ENCODE assay signal across 23 cellular contexts in genomic region chr19:2003901-2004300, GRCh38. TPM values are rescaled to one million over a fixed set of nuclear protein-coding genes. Genes with fewer than 3 reads are reported as not detected.
DNase-seq lines count a peak whose midpoint lies in the region; ATAC-seq and TF ChIP-seq lines count a peak whose summit lies in the region.
"Had no signal": no experiment of that assay in that cellular context is flagged by ENCODE, and none has a peak within 500 bp of the region (broad histone marks: within the 10 kb centered on the region; RNA-seq: fewer than 3 reads in every experiment).

No MANE protein-coding gene starts in this region.

- no peak overlapping the region for H2BK12ac ChIP-seq in H9 (ENCODE audit: insufficient read length, low read depth, low read length)
- H2BK12ac ChIP-seq in neuronal stem cell (ENCODE audit: low read length) = no peak overlapping the region

- no peak overlapping the region for H4K8ac ChIP-seq in H9 (replicated peaks; ENCODE audit: insufficient read length, low read depth, low read length)
- no peak overlapping the region for H4K8ac ChIP-seq in neuronal stem cell (ENCODE audit: low read depth, low read length)

- no CpG with 5 or more reads among the region's 4 CpGs for WGBS in H9 (ENCODE audit: extremely low coverage, insufficient read length, low lambda C conversion rate)
- WGBS in esophagus muscularis mucosa = 77% methylated on average over 4 of the region's 4 CpGs
- WGBS in neuronal stem cell (ENCODE audit: extremely low coverage in 2 of 2, insufficient read length in 2 of 2, insufficient replicate concordance in 1 of 2), 2 donors = no CpG with 5 or more reads among the region's 4 CpGs
- WGBS in hepatocyte (ENCODE audit: low lambda C conversion rate, missing lambda C conversion rate) = 83% methylated on average over 4 of the region's 4 CpGs

- H3K23ac ChIP-seq in H9 (ENCODE audit: insufficient read length, low read depth, low read length) (no peak overlapping the region), neuronal stem cell (ENCODE audit: low read depth, low read length, poor library complexity) (no peak overlapping the region)

- H3K4ac ChIP-seq in H9 (ENCODE audit: low read depth, low read length) (no peak overlapping the region), neuronal stem cell (ENCODE audit: low read length) (no peak overlapping the region)

- DNase-seq in ELF-1 (ENCODE audit: low read depth, low spot score) = peak; percentile 56
- DNase-seq in H9 = no peak
- DNase-seq in esophagus muscularis mucosa (ENCODE audit: extremely low spot score) = no peak
- DNase-seq in neuronal stem cell (ENCODE audit: low spot score) = no peak
- no peak for DNase-seq in T-helper 1 cell
- no peak for DNase-seq in hepatocyte (ENCODE audit: low spot score)
- DNase-seq: Calu3; CD4-positive, alpha-beta T cell; GF-D8; NCI-H1105; NCI-H146; NCI-H2029; NCI-H226; NCI-H510A treated with DMSO at 0.1 percent for 48 hours; NCI-H774; NK-92 treated with Interleukin-12 subunit alpha and Interleukin-12 subunit beta, amount 100 ng/mL, for 24 hours; SIG-M5; SK-N-SH had no signal

- intact Hi-C loops in esophagus muscularis mucosa (cut with DNase I) = no loop called here

- H3K9me3 Mint-ChIP-seq in H9 = no peaks in the 10 kb centered on the region
- H3K9me3 Mint-ChIP-seq: CD4-positive, alpha-beta T cell had no signal

- no peak overlapping the region for H3T11ph ChIP-seq in H9 (ENCODE audit: low read length)

- H3K4me3 ChIP-seq in esophagus muscularis mucosa (no peak overlapping the region), neuronal stem cell (ENCODE audit: low read length in 2 of 2) (no peak overlapping the region), hepatocyte (no peak overlapping the region)
- H3K4me3 ChIP-seq: BLaER1 had no signal

- no peak overlapping the region for H2AK5ac ChIP-seq in H9 (ENCODE audit: insufficient read length, low read length)
- no peak overlapping the region for H2AK5ac ChIP-seq in neuronal stem cell (ENCODE audit: low read depth, low read length)

- peaks cover 14 to 42% (median 29%) of the 10 kb centered on the region in 4 donors for H3K36me3 ChIP-seq in esophagus muscularis mucosa
- H3K36me3 ChIP-seq in neuronal stem cell (replicated peaks in 1 of 2; ENCODE audit: control insufficient read depth in 2 of 2, insufficient read depth in 2 of 2, low read length in 2 of 2) = peaks cover 10 to 49% of the 10 kb centered on the region in 2 donors
- no peaks in the 10 kb centered on the region for H3K36me3 ChIP-seq in hepatocyte (replicated peaks; ENCODE audit: insufficient read depth, low read depth)

- no peak overlapping the region for H4K5ac ChIP-seq in H9 (ENCODE audit: insufficient read length, low read depth, low read length)

- H4K20me1 ChIP-seq in H9 (ENCODE audit: control insufficient read depth, insufficient read depth, insufficient read length) = no peaks in the 10 kb centered on the region
- H4K20me1 ChIP-seq in hepatocyte (ENCODE audit: insufficient read depth, poor library complexity, severe bottlenecking) = no peaks in the 10 kb centered on the region

- TF ChIP-seq POLR2A in esophagus muscularis mucosa (IDR thresholded peaks at IDR 0.05; ENCODE audit: low read depth) = no peak

- H3K79me1 ChIP-seq in H9 (ENCODE audit: insufficient read depth, low read depth, low read length, poor library complexity, severe bottlenecking) = no peaks in the 10 kb centered on the region
- peaks cover 7% of the 10 kb centered on the region for H3K79me1 ChIP-seq in neuronal stem cell (ENCODE audit: low read depth, low read length)

- H3K79me2 ChIP-seq in H9 (ENCODE audit: insufficient read depth, low read length) (no peaks in the 10 kb centered on the region), hepatocyte (peaks cover 37% of the 10 kb centered on the region)

- H3K4me1 ChIP-seq in H9 (ENCODE audit: insufficient read depth, low read length) (no peaks in the 10 kb centered on the region), esophagus muscularis mucosa (peaks cover 0 to 14% (median 4%) of the 10 kb centered on the region in 4 donors), neuronal stem cell (ENCODE audit: control insufficient read depth in 2 of 2, insufficient read depth in 1 of 2, low read depth in 1 of 2, low read length in 2 of 2) (no peaks in the 10 kb centered on the region), hepatocyte (ENCODE audit: insufficient read depth) (no peaks in the 10 kb centered on the region)

- H3K14ac ChIP-seq in H9 (ENCODE audit: insufficient read depth, low read length) (no peak overlapping the region), neuronal stem cell (ENCODE audit: low read length) (no peak overlapping the region)

- H3K23me2 ChIP-seq in H9 (ENCODE audit: insufficient read length, low read depth, low read length, poor library complexity, severe bottlenecking) = no peaks in the 10 kb centered on the region

- no peak for TF ChIP-seq EP300 in esophagus muscularis mucosa (IDR thresholded peaks at IDR 0.05)

- no peak overlapping the region for H2BK120ac ChIP-seq in H9 (ENCODE audit: low read depth, low read length, poor library complexity, severe bottlenecking)
- no peak overlapping the region for H2BK120ac ChIP-seq in neuronal stem cell (ENCODE audit: low read depth, low read length)

- H3K27me3 Mint-ChIP-seq in H9 (ENCODE audit: low read depth) = no peaks in the 10 kb centered on the region
- H3K27me3 Mint-ChIP-seq: CD4-positive, alpha-beta T cell had no signal

- no peaks in the 10 kb centered on the region for H3K27me3 ChIP-seq in H9 (ENCODE audit: insufficient read depth, low read length)
- H3K27me3 ChIP-seq in esophagus muscularis mucosa = no peaks in the 10 kb centered on the region
- H3K27me3 ChIP-seq in neuronal stem cell (ENCODE audit: control insufficient read depth in 3 of 3, insufficient read depth in 3 of 3, low read depth in 1 of 3, low read length in 3 of 3) = no peaks in the 10 kb centered on the region
- H3K27me3 ChIP-seq in hepatocyte = no peaks in the 10 kb centered on the region
- H3K27me3 ChIP-seq: BLaER1 had no signal

- no peak overlapping the region for H3K27ac ChIP-seq in H9 (ENCODE audit: insufficient read length, low read depth, low read length)
- peak overlapping the region; percentile 34 to 63 (median 56) for H3K27ac ChIP-seq in esophagus muscularis mucosa (replicated peaks in 1 of 4)
- H3K27ac ChIP-seq in neuronal stem cell (replicated peaks; ENCODE audit: low read length) = peak overlapping the region; percentile 52
- no peak overlapping the region for H3K27ac ChIP-seq in hepatocyte
- H3K27ac ChIP-seq: BLaER1, KMS-11 had no signal

- ATAC-seq in GM19467 (IDR thresholded peaks at IDR 0.05; ENCODE audit: unreplicated experiment) = no peak
- ATAC-seq: HCT116, Panc1 had no signal

- H2BK15ac ChIP-seq in H9 (ENCODE audit: low read depth, low read length) = no peak overlapping the region
- no peak overlapping the region for H2BK15ac ChIP-seq in neuronal stem cell (ENCODE audit: low read length)

- no peak overlapping the region for H2BK5ac ChIP-seq in H9 (ENCODE audit: insufficient read length, low read length)
- no peak overlapping the region for H2BK5ac ChIP-seq in neuronal stem cell (ENCODE audit: low read length)

- H3K9me3 ChIP-seq in H9 (ENCODE audit: control insufficient read depth, low read depth, low read length) = no peaks in the 10 kb centered on the region
- no peaks in the 10 kb centered on the region for H3K9me3 ChIP-seq in esophagus muscularis mucosa
- H3K9me3 ChIP-seq in neuronal stem cell (replicated peaks in 1 of 2; ENCODE audit: control insufficient read depth in 2 of 2, insufficient read depth in 1 of 2, low read depth in 1 of 2, low read length in 2 of 2) = peaks cover 0 to 3% of the 10 kb centered on the region in 2 donors
- no peaks in the 10 kb centered on the region for H3K9me3 ChIP-seq in hepatocyte (ENCODE audit: low read depth)
- H3K9me3 ChIP-seq: BLaER1, SK-N-SH had no signal

- no peak overlapping the region for H2AFZ ChIP-seq in H9 (ENCODE audit: low read length)
- no peak overlapping the region for H2AFZ ChIP-seq in neuronal stem cell (ENCODE audit: low read length)
- no peak overlapping the region for H2AFZ ChIP-seq in hepatocyte

- no peaks in the 10 kb centered on the region for H3K9me2 ChIP-seq in hepatocyte (replicated peaks; ENCODE audit: insufficient read depth)
- H3K9me2 ChIP-seq: SK-N-SH had no signal

- H3K56ac ChIP-seq in H9 (ENCODE audit: insufficient read length, low read depth, low read length) = no peak overlapping the region

- no peak for TF ChIP-seq CTCF in H9 (conservative IDR thresholded peaks at IDR 0.05)
- no peak for TF ChIP-seq CTCF in esophagus muscularis mucosa (IDR thresholded peaks at IDR 0.05)
- no peak for TF ChIP-seq CTCF in hepatocyte (IDR thresholded peaks at IDR 0.05; ENCODE audit: poor library complexity)

- H4K91ac ChIP-seq in H9 (ENCODE audit: insufficient read length, low read depth, low read length) (no peak overlapping the region), neuronal stem cell (ENCODE audit: low read depth, low read length, poor library complexity) (no peak overlapping the region)

- no peak overlapping the region; a peak in 1 of 5 replicates for H3K4me3 Mint-ChIP-seq in H9
- H3K4me3 Mint-ChIP-seq: CD4-positive, alpha-beta T cell had no signal

- H3K36me3 Mint-ChIP-seq in H9 (ENCODE audit: insufficient read depth in 1 of 3, low read depth in 3 of 3) = peaks cover 16 to 41% (median 34%) of the 10 kb centered on the region in 3 experiments

- H3K4me1 Mint-ChIP-seq in H9 = peaks cover 4% of the 10 kb centered on the region in 2 experiments

- H3K4me2 ChIP-seq in H9 (ENCODE audit: insufficient read depth, insufficient read length, low read length) (no peak overlapping the region), neuronal stem cell (ENCODE audit: insufficient read depth, low read length, poor library complexity, severe bottlenecking) (no peak overlapping the region), hepatocyte (no peak overlapping the region)
- H3K4me2 ChIP-seq: BLaER1, KMS-11, SK-N-SH had no signal

- peak overlapping the region in 2 of 3 experiments; percentile 39 to 68; a peak in 2 of 7 replicates for H3K27ac Mint-ChIP-seq in H9
- H3K27ac Mint-ChIP-seq: CD4-positive, alpha-beta T cell had no signal

- no peak overlapping the region for H2BK20ac ChIP-seq in H9 (ENCODE audit: low read depth, low read length, poor library complexity, severe bottlenecking)

- H3K18ac ChIP-seq in H9 (ENCODE audit: insufficient read length, low read depth, low read length) (no peak overlapping the region), neuronal stem cell (ENCODE audit: low read length) (no peak overlapping the region)

- no peak overlapping the region for H3K9ac ChIP-seq in H9 (ENCODE audit: extremely low read depth, insufficient read length, low read length)
- no peak overlapping the region for H3K9ac ChIP-seq in neuronal stem cell (ENCODE audit: low read depth, low read length, poor library complexity)
- H3K9ac ChIP-seq: BLaER1, KMS-11, SK-N-SH had no signal

RNA-seq across cellular contexts. Expression of gene BTBD2, which starts 11.6 kb away (rescaled TPM):
- total RNA-seq in H9 (2021) = 110 and 113 TPM in 2 replicates
- 100 to 1,000 TPM in 1 of 4 donors, 10 to 100 TPM in 3; 52.8 to 137 (median 77.1) TPM for total RNA-seq in esophagus muscularis mucosa
- polyA plus RNA-seq in neuronal stem cell (2013, experiment 1 of 2) = 148 TPM
- 141 TPM for polyA plus RNA-seq in neuronal stem cell (2013, experiment 2 of 2)
- 56.4 and 62.1 TPM in 2 replicates for total RNA-seq in hepatocyte
- 71.1 and 76.0 TPM in 2 replicates for polyA plus RNA-seq in hepatocyte

RNA-seq across cellular contexts. Expression of gene MKNK2, which starts 47.1 kb away (rescaled TPM):
- 153 and 154 TPM in 2 replicates for total RNA-seq in H9 (2021)
- 100 to 1,000 TPM; 113 to 267 (median 193) TPM for total RNA-seq in esophagus muscularis mucosa
- 138 TPM for polyA plus RNA-seq in neuronal stem cell (2013, experiment 1 of 2)
- 146 TPM for polyA plus RNA-seq in neuronal stem cell (2013, experiment 2 of 2)
- total RNA-seq in hepatocyte = 90.4 and 98.2 TPM in 2 replicates
- polyA plus RNA-seq in hepatocyte = 126 and 136 TPM in 2 replicates

Comparison
In these comparisons a context has a peak if more than half of its experiments do, and no peak if none do; other contexts are left out.
1. H3K27ac ChIP-seq: peak in esophagus muscularis mucosa (4 of 4) and neuronal stem cell (single experiment); none in H9 (single experiment) and hepatocyte (single experiment).